ENCODE assay signal across 11 cellular contexts in the genomic region with DNA sequence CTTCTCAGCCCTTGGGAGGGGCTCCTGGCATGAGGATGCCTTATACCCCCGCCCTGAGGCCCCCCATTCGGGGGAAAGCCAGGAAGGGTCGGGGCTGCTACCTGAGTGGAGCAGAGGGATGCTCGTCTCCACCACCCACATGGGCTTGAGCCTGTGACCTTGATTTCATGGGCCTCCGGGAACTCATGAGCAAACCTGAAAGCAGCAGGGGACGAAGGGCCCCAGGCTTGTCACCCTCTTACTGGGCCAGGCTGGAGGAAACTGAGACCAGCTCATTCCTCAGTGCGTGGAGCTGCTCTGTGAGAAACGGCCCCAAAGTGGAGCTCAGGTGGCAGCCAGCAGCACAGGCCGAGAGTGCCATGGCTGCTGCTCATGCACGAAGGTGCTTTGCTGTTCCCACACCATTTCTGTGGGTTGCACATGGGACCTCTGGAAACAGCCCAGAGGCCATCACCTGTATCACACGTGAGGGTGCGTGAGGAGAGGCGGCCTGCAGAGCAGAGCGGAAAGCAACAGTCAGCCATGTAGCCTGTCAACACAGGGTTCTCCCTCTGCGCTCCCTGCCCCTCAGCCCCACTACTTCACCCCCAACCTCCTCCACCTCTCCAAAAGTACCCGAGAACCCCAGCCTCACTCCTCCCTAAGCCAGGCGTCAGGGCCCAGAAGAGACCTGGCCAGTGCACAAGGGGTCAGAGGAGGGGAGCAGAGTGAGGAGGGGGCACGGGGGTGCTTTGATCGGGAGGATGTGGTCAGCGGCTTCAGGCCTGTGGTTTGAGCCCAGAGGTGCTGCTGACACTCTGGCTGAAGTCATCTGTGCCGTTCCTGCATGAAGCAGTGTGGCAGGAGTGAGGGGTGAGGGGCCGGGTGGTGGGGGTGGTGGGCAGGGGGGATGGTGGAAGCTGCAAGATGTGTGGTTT. TPM values are rescaled to one million over a fixed set of nuclear protein-coding genes. Genes with fewer than 3 reads are reported as not detected.
DNase-seq lines count a peak whose midpoint lies in the region; ATAC-seq and TF ChIP-seq lines count a peak whose summit lies in the region.
"Had no signal": no experiment of that assay in that cellular context is flagged by ENCODE, and none has a peak within 500 bp of the region (broad histone marks: within the 10 kb centered on the region; RNA-seq: fewer than 3 reads in every experiment).

No MANE protein-coding gene starts in this region.

- intact Hi-C loops in mucosa of descending colon (cut with DNase I, micrococcal nuclease): no loop called here

- no peaks in the 10 kb centered on the region for H3K36me3 ChIP-seq in mucosa of descending colon (ENCODE audit: low read depth)

- peak; percentile 17 for DNase-seq in OCI-M1 (lab: John Stamatoyannopoulos, UW)
- peak in 2 of 3 donors; percentile 48 to 65 for DNase-seq in mucosa of descending colon
- no peak for DNase-seq in C1 segment of cervical spinal cord (lab: John Stamatoyannopoulos, UW)
- DNase-seq in nucleus accumbens (lab: John Stamatoyannopoulos, UW): no peak
- DNase-seq in mesenteric fat pad (ENCODE audit: low spot score): no peak
- no peak for DNase-seq in G401 (ENCODE audit: low spot score)
- DNase-seq: NCI-H526 had no signal

- in situ Hi-C loops in G401 (cut with HindIII; ENCODE audit: low sequenced_read_pairs): no loop called here

- H3K9me3 ChIP-seq in mucosa of descending colon: no peaks in the 10 kb centered on the region

- TF ChIP-seq CTCF in GM12873 (IDR thresholded peaks at IDR 0.05; ENCODE audit: insufficient read depth, low read depth, low read length, missing control alignments) (peak; percentile 4), mucosa of descending colon (IDR thresholded peaks at IDR 0.05) (no peak)

- no peak overlapping the region for H3K4me3 ChIP-seq in mucosa of descending colon

- peaks cover 21% of the 10 kb centered on the region for H3K4me1 ChIP-seq in mucosa of descending colon (ENCODE audit: low read depth)

- ATAC-seq in GM21423 (IDR thresholded peaks at IDR 0.05; ENCODE audit: unreplicated experiment) (peak; percentile 28), mucosa of descending colon (no peak)
- ATAC-seq: left lobe of liver had no signal

RNA-seq across cellular contexts. Expression of gene IL2RB, which starts 14.2 kb away (rescaled TPM):
- total RNA-seq in mucosa of descending colon (1 to 10 TPM; 4.5 to 5.8 (median 5.3) TPM), mesenteric fat pad (1.7 TPM)
- not detected in 2 replicates for total RNA-seq in G401 (2014; rRNA removed; shearing (Covaris generic))

RNA-seq across cellular contexts. Expression of gene C1QTNF6, which starts 24.2 kb away (rescaled TPM):
- total RNA-seq in mucosa of descending colon (10 to 100 TPM in 2 of 3 donors, 1 to 10 TPM in 1; 8.9 to 22.5 (median 13.3) TPM), mesenteric fat pad (1.3 TPM)
- 5.0 and 6.7 TPM in 2 replicates for total RNA-seq in G401 (2014; rRNA removed; shearing (Covaris generic))

RNA-seq across cellular contexts. Expression of gene SSTR3, which starts 48.4 kb away (rescaled TPM):
- under 1 TPM in 2 of 3 donors, not detected in 1; 0.09 to 0.10 TPM for total RNA-seq in mucosa of descending colon
- not detected for total RNA-seq in mesenteric fat pad
- not detected in 2 replicates for total RNA-seq in G401 (2014; rRNA removed; shearing (Covaris generic))
- total RNA-seq: left lobe of liver, subcutaneous adipose tissue had no signal

RNA-seq across cellular contexts. Expression of gene TMPRSS6, which starts 54.4 kb away (rescaled TPM):
- total RNA-seq in mucosa of descending colon (under 1 TPM in 2 of 3 donors, not detected in 1; 0.29 to 0.46 TPM), mesenteric fat pad (not detected)
- total RNA-seq in G401 (2014; rRNA removed; shearing (Covaris generic)): not detected in 2 replicates
- total RNA-seq: subcutaneous adipose tissue had no signal

Comparison
In these comparisons a context has a peak if more than half of its experiments do, and no peak if none do; other contexts are left out.
1. DNase-seq: peak in OCI-M1 (single experiment) and mucosa of descending colon (2 of 3); none in C1 segment of cervical spinal cord (0 of 14), nucleus accumbens (0 of 56), mesenteric fat pad (single experiment) and G401 (single experiment).